In genomic region chr17:68771867-68772515, GRCh38 we compare ENCODE assay signal across 8 cellular contexts.
DNase-seq lines count a peak whose midpoint lies in the region; ATAC-seq, FAIRE-seq and TF ChIP-seq lines count a peak whose summit lies in the region.

No MANE protein-coding gene starts in this region.

- peak overlapping the region; percentile 76 for H3K4me2 ChIP-seq in A549
- H3K4me2 ChIP-seq in astrocyte (ENCODE audit: low read length), result peak overlapping the region; percentile 61
- peak overlapping the region; percentile 37 for H3K4me2 ChIP-seq in hepatocyte

- H2AFZ ChIP-seq in astrocyte (ENCODE audit: low read depth, low read length) (peak overlapping the region; percentile 0), hepatocyte (peak overlapping the region; percentile 4)

- no peak overlapping the region for H3K4me3 ChIP-seq in A549
- H3K4me3 ChIP-seq in astrocyte (ENCODE audit: insufficient read depth, low read depth, low read length), result no peak overlapping the region
- H3K4me3 ChIP-seq in hepatocyte, result no peak overlapping the region
- no peak overlapping the region for H3K4me3 ChIP-seq in skin epidermis

- no peak for FAIRE-seq in A549 (lab: Jason Lieb, UNC)
- no peak for FAIRE-seq in astrocyte (lab: Jason Lieb, UNC)

- POLR2A ChIA-PET in A549 (lab: Yijun Ruan, JAX), result no interaction called here

- DNase-seq in A549 (ENCODE audit: low read depth in 1 of 2, low spot score in 1 of 2), result peak; percentile 54 to 74
- peak; percentile 43 for DNase-seq in GM10266 (ENCODE audit: extremely low spot score)
- peak; percentile 39 for DNase-seq in NCI-H2171 (lab: John Stamatoyannopoulos, UW)
- peak; percentile 41 for DNase-seq in astrocyte (ENCODE audit: low read depth)
- peak; percentile 59 for DNase-seq in hepatocyte (ENCODE audit: low spot score)
- DNase-seq in stimulated activated CD4-positive, alpha-beta T cell treated with anti-CD3 and anti-CD28 coated beads, Interleukin-12 subunit alpha, Interleukin-12 subunit beta, amount 100 ng/mL, for 4 hours, result no peak

- no peaks in the 10 kb centered on the region for H3K9me2 ChIP-seq in hepatocyte (replicated peaks; ENCODE audit: insufficient read depth)

- no peaks in the 10 kb centered on the region for H3K27me3 Mint-ChIP-seq in astrocyte (ENCODE audit: low read depth, unreplicated experiment)

- H3K79me2 ChIP-seq in astrocyte (ENCODE audit: insufficient read depth, low read length) (no peaks in the 10 kb centered on the region), hepatocyte (no peaks in the 10 kb centered on the region)

- H4K20me1 ChIP-seq in astrocyte (ENCODE audit: insufficient read depth, low read length) (no peaks in the 10 kb centered on the region), hepatocyte (ENCODE audit: insufficient read depth, poor library complexity, severe bottlenecking) (no peaks in the 10 kb centered on the region)

- H3K9me3 ChIP-seq in A549 (no peaks in the 10 kb centered on the region), astrocyte (ENCODE audit: insufficient read depth, low read depth, low read length) (no peaks in the 10 kb centered on the region), hepatocyte (ENCODE audit: low read depth) (no peaks in the 10 kb centered on the region)

- H3K36me3 ChIP-seq in astrocyte (ENCODE audit: insufficient read depth, low read length), result no peaks in the 10 kb centered on the region
- no peaks in the 10 kb centered on the region for H3K36me3 ChIP-seq in hepatocyte (replicated peaks; ENCODE audit: insufficient read depth, low read depth)

- no peak for TF ChIP-seq POLR2A in A549 (IDR thresholded peaks at IDR 0.05; ENCODE audit: low read length)

- H3K36me3 Mint-ChIP-seq in astrocyte (ENCODE audit: low read depth, unreplicated experiment), result no peaks in the 10 kb centered on the region

- H3K4me3 Mint-ChIP-seq in astrocyte (ENCODE audit: unreplicated experiment), result no peak overlapping the region

- H3K4me1 ChIP-seq in A549 (peaks cover 7% of the 10 kb centered on the region), astrocyte (ENCODE audit: insufficient read depth, low read length) (peaks cover 7% of the 10 kb centered on the region), hepatocyte (ENCODE audit: insufficient read depth) (peaks cover 11% of the 10 kb centered on the region)

- ATAC-seq in A549 (peak; percentile 80 to 85), HG02798 (IDR thresholded peaks at IDR 0.05; ENCODE audit: poor library complexity, unreplicated experiment) (peak; percentile 66)

- TF ChIP-seq EP300 in A549 (IDR thresholded peaks at IDR 0.05), result no peak

- no peak overlapping the region for H3K27ac ChIP-seq in A549
- no peak overlapping the region for H3K27ac ChIP-seq in astrocyte (ENCODE audit: low read depth, low read length)
- no peak overlapping the region for H3K27ac ChIP-seq in hepatocyte
- peak overlapping the region in 13 of 21 experiments; percentile 14 to 68 (median 51) for H3K27ac ChIP-seq in skin epidermis

- H3K27me3 ChIP-seq in astrocyte (ENCODE audit: insufficient read depth, low read length), result no peaks in the 10 kb centered on the region
- H3K27me3 ChIP-seq in hepatocyte, result no peaks in the 10 kb centered on the region

- peak; percentile 77 for TF ChIP-seq CTCF in A549 (IDR thresholded peaks at IDR 0.05)
- TF ChIP-seq CTCF in GM10266 (IDR thresholded peaks at IDR 0.05; ENCODE audit: control insufficient read depth, insufficient read depth, low read depth, missing control alignments), result peak; percentile 66
- TF ChIP-seq CTCF in astrocyte (IDR thresholded peaks at IDR 0.05; ENCODE audit: insufficient read depth, low read depth, low read length), result peak; percentile 66
- peak; percentile 64 for TF ChIP-seq CTCF in hepatocyte (IDR thresholded peaks at IDR 0.05; ENCODE audit: poor library complexity)

- no peaks in the 10 kb centered on the region for H3K9me3 Mint-ChIP-seq in astrocyte (ENCODE audit: unreplicated experiment)

- peak; percentile 75 to 76 for TF ChIP-seq RAD21 in A549 (conservative IDR thresholded peaks at IDR 0.05 in 1 of 2, IDR thresholded peaks at IDR 0.05 in 1 of 2)

- CTCF ChIA-PET in A549 (lab: Yijun Ruan, JAX), result interaction anchor here (0.6 to 14.4 kb wide), 52 partner anchors 8 to 755 kb away, joined by 3 to 352 read pairs (median 3); partner anchors contain the start of gene ABCA10

- H3K9ac ChIP-seq in astrocyte (ENCODE audit: low read length), result peak overlapping the region; percentile 19

- no peak overlapping the region for H3K27ac Mint-ChIP-seq in astrocyte (ENCODE audit: unreplicated experiment)

- WGBS in A549 (ENCODE audit: missing lambda C conversion rate), result 17% methylated on average over 8 of the region's 8 CpGs
- WGBS in hepatocyte (ENCODE audit: low lambda C conversion rate, missing lambda C conversion rate), result 49% methylated on average over 8 of the region's 8 CpGs

- peaks cover 6% of the 10 kb centered on the region for H3K4me1 Mint-ChIP-seq in astrocyte (ENCODE audit: low read depth, unreplicated experiment)

TF ChIP-seq in A549, 52 proteins besides CTCF, POLR2A, EP300 and RAD21:
- TF ChIP-seq MAX (IDR thresholded peaks at IDR 0.05) (peak; percentile 19; the same call in 1 of the 2 replicates), MAFK (IDR thresholded peaks at IDR 0.05; ENCODE audit: partially characterized antibody) (no peak), REST (IDR thresholded peaks at IDR 0.05) (no peak), CBX8 (IDR thresholded peaks at IDR 0.05) (no peak), SMC3 (IDR thresholded peaks at IDR 0.05) (peak; percentile 61), RFX5 (IDR thresholded peaks at IDR 0.05) (no peak), PBX3 (IDR thresholded peaks at IDR 0.05) (no peak), USF2 (IDR thresholded peaks at IDR 0.05) (no peak)

Comparison
In these comparisons a context has a peak if more than half of its experiments do, and no peak if none do; other contexts are left out.
1. H3K27ac ChIP-seq: peak in skin epidermis (13 of 21); none in A549 (0 of 2), astrocyte (single experiment) and hepatocyte (single experiment).
2. Peak in every context shown above with its lines, with median percentiles within 50 percentile points of each other: H3K4me2 ChIP-seq and CTCF ChIP-seq.